Comparison of ENCODE assay signal across 8 cellular contexts in the genomic region with DNA sequence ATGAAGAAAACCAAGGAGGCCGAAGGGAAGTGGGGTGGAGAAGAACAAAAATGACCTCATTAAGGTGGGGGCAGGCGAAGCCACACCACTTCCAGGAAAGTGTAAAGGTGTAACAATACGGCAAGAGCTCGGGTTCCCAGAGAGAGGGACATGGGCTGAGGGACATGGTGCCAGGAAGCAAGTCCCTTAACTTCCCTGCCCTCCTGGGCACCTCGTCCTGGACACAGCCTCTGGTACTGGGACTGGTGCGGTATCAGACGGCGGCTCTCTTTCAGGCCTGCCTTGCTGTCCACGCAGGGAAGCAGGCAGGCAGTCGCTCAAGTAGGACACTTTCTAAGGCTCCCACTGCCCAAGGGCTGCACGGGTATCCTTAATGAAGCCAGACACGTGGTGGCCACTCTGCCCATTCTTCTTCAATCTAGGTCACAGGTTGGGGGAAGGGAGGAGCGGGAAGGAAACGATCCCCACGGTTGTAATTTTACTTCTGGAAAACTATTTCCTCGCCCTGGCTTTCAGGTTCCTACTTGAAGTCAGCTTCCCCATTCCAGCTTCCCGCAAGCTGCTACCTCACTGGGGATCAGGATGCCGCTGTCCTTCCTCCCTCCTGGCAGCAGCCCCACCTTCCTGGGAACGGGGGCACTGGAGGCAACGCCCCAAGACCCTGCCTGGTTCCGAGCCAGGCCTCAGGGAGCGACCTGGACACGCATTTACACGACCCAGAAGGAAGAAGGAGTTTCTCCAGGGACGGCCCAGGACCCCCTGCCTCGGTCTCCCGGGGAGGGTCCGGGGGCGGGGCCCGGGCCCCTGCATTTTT. TPM values are rescaled to one million over a fixed set of nuclear protein-coding genes. Genes with fewer than 3 reads are reported as not detected.
DNase-seq lines count a peak whose midpoint lies in the region; ATAC-seq and TF ChIP-seq lines count a peak whose summit lies in the region.

No MANE protein-coding gene starts in this region.

- H3K27ac ChIP-seq in caudate nucleus (ENCODE audit: low read depth, low read length): peak overlapping the region; percentile 67

- no peak for TF ChIP-seq CTCF in mucosa of descending colon (IDR thresholded peaks at IDR 0.05)

- ATAC-seq in mucosa of descending colon: peak; percentile 2
- no peak for ATAC-seq in GM18907 (IDR thresholded peaks at IDR 0.05; ENCODE audit: unreplicated experiment)
- ATAC-seq in HG03439 (IDR thresholded peaks at IDR 0.05; ENCODE audit: unreplicated experiment): no peak

- H3K36me3 ChIP-seq in mucosa of descending colon (ENCODE audit: low read depth): peaks cover 6% of the 10 kb centered on the region

- intact Hi-C loops in mucosa of descending colon (cut with DNase I, micrococcal nuclease): loop anchor here in 1 of 2 donors (10.0 kb wide), 1 partner anchor 125 kb away; no protein-coding TSS in a partner anchor

- H3K9me3 ChIP-seq in mucosa of descending colon: no peaks in the 10 kb centered on the region

- peaks cover 25% of the 10 kb centered on the region for H3K4me1 ChIP-seq in mucosa of descending colon (ENCODE audit: low read depth)

- DNase-seq in COLO668 (lab: John Stamatoyannopoulos, UW; ENCODE audit: unreplicated experiment) (peak; percentile 31), LHCN-M2 (ENCODE audit: low read depth) (peak; percentile 16), caudate nucleus (lab: John Stamatoyannopoulos, UW) (peak in 2 of 61 donors; percentile 15 to 35), mucosa of descending colon (peak; percentile 45 to 71 (median 60)), NCI-H1092 (lab: John Stamatoyannopoulos, UW) (no peak), NCI-H345 (lab: John Stamatoyannopoulos, UW) (no peak)

- H3K4me3 ChIP-seq in mucosa of descending colon: peak overlapping the region; percentile 94

RNA-seq across cellular contexts. Expression of a gene that starts 1.2 kb away (rescaled TPM):
- 112 and 125 TPM in 2 replicates for total RNA-seq in LHCN-M2 (2014; rRNA removed)
- 119 TPM for polyA plus RNA-seq in LHCN-M2 (2012)
- 100 to 1,000 TPM; 103 to 120 (median 103) TPM for total RNA-seq in mucosa of descending colon

RNA-seq across cellular contexts. Expression of a gene that starts 13.5 kb away (rescaled TPM):
- total RNA-seq in LHCN-M2 (2014; rRNA removed): 7.4 and 7.5 TPM in 2 replicates
- polyA plus RNA-seq in LHCN-M2 (2012): 6.3 TPM
- 10 to 100 TPM; 38.1 to 48.1 (median 44.5) TPM for total RNA-seq in mucosa of descending colon

RNA-seq across cellular contexts. Expression of a gene that starts 53.5 kb away (rescaled TPM):
- total RNA-seq in LHCN-M2 (2014; rRNA removed) (0.83 and 1.2 TPM in 2 replicates), mucosa of descending colon (1 to 10 TPM; 2.2 to 5.3 (median 3.4) TPM)
- 1.4 TPM for polyA plus RNA-seq in LHCN-M2 (2012)

RNA-seq across cellular contexts. Expression of a gene that starts 54.1 kb away (rescaled TPM):
- total RNA-seq in LHCN-M2 (2014; rRNA removed): 26.5 and 33.9 TPM in 2 replicates
- 25.0 TPM for polyA plus RNA-seq in LHCN-M2 (2012)
- 10 to 100 TPM; 39.8 to 76.8 (median 43.7) TPM for total RNA-seq in mucosa of descending colon

Comparison
In these comparisons a context has a peak if more than half of its experiments do, and no peak if none do; other contexts are left out.
1. DNase-seq: peak in COLO668 (single experiment), LHCN-M2 (single experiment) and mucosa of descending colon (3 of 3); none in NCI-H1092 (single experiment) and NCI-H345 (single experiment).